Comparison of ENCODE assay signal across 34 cellular contexts in genomic region chr2:167817908-167818307, GRCh38.
"Had no signal": no experiment of that assay in that cellular context is flagged by ENCODE, and none has a peak within 500 bp of the region (broad histone marks: within the 10 kb centered on the region; RNA-seq: fewer than 3 reads in every experiment).

No MANE protein-coding gene starts in this region.

- H3K4me1 ChIP-seq: adrenal gland, ascending aorta, breast epithelium had no signal

- FAIRE-seq: astrocyte, bronchial epithelial cell had no signal

- H3K27me3 ChIP-seq: adrenal gland, ascending aorta, body of pancreas, brain microvascular endothelial cell, breast epithelium, cardiac muscle cell had no signal

- H3K36me3 ChIP-seq: adrenal gland, ascending aorta, brain microvascular endothelial cell, breast epithelium, cardiac muscle cell had no signal

- DNase-seq: activated effector memory CD4-positive, alpha-beta T cell treated with anti-CD3 and anti-CD28 coated beads, Interleukin-2, amount 50 U/mL, for 16 hours; activated effector memory CD4-positive, alpha-beta T cell treated with Interleukin-2 at 50 U/mL for 16 hours; activated gamma-delta T cell; activated gamma-delta T cell treated with Interleukin-2 at 50 U/mL for 16 hours; activated naive CD4-positive, alpha-beta T cell; activated naive CD4-positive, alpha-beta T cell treated with anti-CD3 and anti-CD28 coated beads for 36 hours; activated naive CD4-positive, alpha-beta T cell treated with anti-CD3 and anti-CD28 coated beads, Interleukin-2, amount 10 ng/mL, durations not matched to agents 7 days and 5 days; activated naive CD4-positive, alpha-beta T cell treated with anti-CD3 and anti-CD28 coated beads, Interleukin-2, amount 50 U/mL, for 16 hours; activated naive CD4-positive, alpha-beta T cell treated with Interleukin-2 at 50 U/mL for 16 hours; activated naive CD8-positive, alpha-beta T cell treated with anti-CD3 and anti-CD28 coated beads for 36 hours; activated naive CD8-positive, alpha-beta T cell treated with anti-CD3 and anti-CD28 coated beads, Interleukin-2, amount 10 ng/mL, durations not matched to agents 7 days and 5 days; activated naive CD8-positive, alpha-beta T cell treated with anti-CD3 and anti-CD28 coated beads, Interleukin-2, amount 50 U/mL, for 24 hours; activated T-cell treated with anti-CD3 and anti-CD28 coated beads, Interleukin-2, amount 50 U/mL, for 1 hour; activated T-cell treated with anti-CD3 and anti-CD28 coated beads, Interleukin-2, amount 50 U/mL, for 24 hours; activated T-cell treated with anti-CD3 and anti-CD28 coated beads, Interleukin-2, amount 50 U/mL, for 4 hours; activated T-cell treated with anti-CD3 and anti-CD28 coated beads, Interleukin-2, amount 50 U/mL, for 48 hours; activated T-cell treated with anti-CD3 and anti-CD28 coated beads, Interleukin-2, amount 50 U/mL, for 72 hours; adrenal gland; amniotic stem cell; amygdala; anterior cingulate cortex; aorta; body of pancreas; brain microvascular endothelial cell; caudate nucleus; central memory CD4-positive, alpha-beta T cell; cerebellar nuclear complex had no signal

- H3K9me3 ChIP-seq: adrenal gland, ascending aorta, body of pancreas, breast epithelium had no signal

- ATAC-seq: activated naive CD4-positive, alpha-beta T cell treated with anti-CD3 and anti-CD28 coated beads, Interleukin-2, amount 50 U/mL, for 72 hours; activated naive CD8-positive, alpha-beta T cell treated with anti-CD3 and anti-CD28 coated beads, Interleukin-2, amount 50 U/mL, for 24 hours; activated T-cell treated with anti-CD3 and anti-CD28 coated beads, Interleukin-2, amount 50 U/mL, for 4 hours; activated T-cell treated with anti-CD3 and anti-CD28 coated beads, Interleukin-2, amount 50 U/mL, for 72 hours; activated T-helper 17 cell treated with anti-CD3 and anti-CD28 coated beads, Interleukin-2, amount 50 U/mL, for 72 hours; body of pancreas had no signal

- H3K4me3 ChIP-seq: adrenal gland, ascending aorta, body of pancreas, breast epithelium, cardiac muscle cell had no signal

- H3K27ac ChIP-seq: adrenal gland, ascending aorta, body of pancreas, brain microvascular endothelial cell, breast epithelium, cardiac muscle cell had no signal
